Comparison of ENCODE assay signal across 12 cellular contexts in the genomic region with DNA sequence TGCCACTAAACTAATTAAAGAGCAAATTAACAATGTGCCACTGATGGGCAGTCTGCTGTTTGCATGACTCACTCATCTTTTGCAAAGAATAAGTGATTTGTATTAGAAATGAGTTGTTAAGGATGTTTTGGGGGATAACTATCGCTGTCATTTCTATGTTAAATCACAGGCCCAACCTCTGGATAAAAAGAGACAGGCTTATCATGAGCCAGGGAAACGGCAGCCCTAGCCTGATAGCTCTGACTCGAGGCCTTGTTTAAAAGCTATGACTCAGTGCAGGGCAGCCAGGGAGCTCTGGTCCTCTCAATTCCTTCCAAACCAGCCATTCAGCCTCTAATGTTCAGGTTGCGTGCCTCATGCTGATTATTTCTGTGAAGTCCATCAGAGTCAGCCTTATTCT.
DNase-seq lines count a peak whose midpoint lies in the region; ATAC-seq and TF ChIP-seq lines count a peak whose summit lies in the region.
"Had no signal": no experiment of that assay in that cellular context is flagged by ENCODE, and none has a peak within 500 bp of the region (broad histone marks: within the 10 kb centered on the region; RNA-seq: fewer than 3 reads in every experiment).

No MANE protein-coding gene starts in this region.

- H3K9ac ChIP-seq in mammary epithelial cell (ENCODE audit: insufficient read depth, low read length), result no peak overlapping the region
- H3K9ac ChIP-seq in Karpas-422 (ENCODE audit: low read length), result no peak overlapping the region
- H3K9ac ChIP-seq: BLaER1 had no signal

- POLR2A ChIA-PET in AG04450 (lab: Yijun Ruan, JAX), result no interaction called here

- H4K20me1 ChIP-seq in mammary epithelial cell (ENCODE audit: insufficient read depth, low read length) (no peaks in the 10 kb centered on the region), Karpas-422 (ENCODE audit: insufficient read depth, low read depth, low read length) (no peaks in the 10 kb centered on the region)
- H4K20me1 ChIP-seq: BLaER1 had no signal

- WGBS in mammary epithelial cell (ENCODE audit: low coverage, missing lambda C conversion rate), result 57% methylated on average over 3 of the region's 4 CpGs

- TF ChIP-seq CTCF in AG04450 (IDR thresholded peaks at IDR 0.05; ENCODE audit: low read depth, low read length), result no peak
- TF ChIP-seq CTCF in mammary epithelial cell (conservative IDR thresholded peaks at IDR 0.05 in 1 of 2, IDR thresholded peaks at IDR 0.05 in 1 of 2; ENCODE audit: extremely low read depth in 1 of 2, insufficient read depth in 1 of 2, low read depth in 1 of 2, low read length in 2 of 2), result no peak
- no peak for TF ChIP-seq CTCF in lower lobe of right lung (IDR thresholded peaks at IDR 0.05)

- H3K4me1 ChIP-seq in mammary epithelial cell (ENCODE audit: insufficient read depth, low read length), result no peaks in the 10 kb centered on the region
- no peaks in the 10 kb centered on the region for H3K4me1 ChIP-seq in Karpas-422 (ENCODE audit: low read length)
- no peaks in the 10 kb centered on the region for H3K4me1 ChIP-seq in lower lobe of right lung
- H3K4me1 ChIP-seq: BLaER1 had no signal

- dilution Hi-C loops in mammary epithelial cell (cut with HindIII; ENCODE audit: low sequenced_read_pairs), result no loop called here

- H3K9me2 ChIP-seq in Karpas-422 (replicated peaks; ENCODE audit: insufficient read depth, low read length), result no peaks in the 10 kb centered on the region

- BruUV-seq in mammary epithelial cell (replicated peaks; lab: Mats Ljungman, UMichigan), result no TSS peak

- in situ Hi-C loops in mammary epithelial cell (cut with MboI; ENCODE audit: low sequenced_read_pairs in 2 of 2), result no loop called here

- H3K27ac ChIP-seq in AG04450 (ENCODE audit: low read depth, low read length) (no peak overlapping the region), mammary epithelial cell (ENCODE audit: insufficient read depth, low read depth, low read length) (no peak overlapping the region), Karpas-422 (ENCODE audit: low read length) (no peak overlapping the region), lower lobe of right lung (no peak overlapping the region)
- H3K27ac ChIP-seq: BLaER1 had no signal

- intact Hi-C loops in mammary epithelial cell (cut with micrococcal nuclease), result no loop called here
- intact Hi-C loops in lower lobe of right lung (cut with DNase I), result no loop called here

- H2AFZ ChIP-seq in mammary epithelial cell (ENCODE audit: low read depth, low read length) (no peak overlapping the region), Karpas-422 (ENCODE audit: low read length) (no peak overlapping the region)

- H3K4me3 ChIP-seq in AG04450 (ENCODE audit: low read depth, low read length) (no peak overlapping the region), MG63 (no peak overlapping the region), mammary epithelial cell (replicated peaks in 1 of 3; ENCODE audit: insufficient read depth in 1 of 3, low read depth in 2 of 3, low read length in 3 of 3) (no peak overlapping the region), Karpas-422 (ENCODE audit: low read length) (no peak overlapping the region), lower lobe of right lung (no peak overlapping the region)
- H3K4me3 ChIP-seq: BLaER1 had no signal

- H3K36me3 ChIP-seq in MG63 (no peaks in the 10 kb centered on the region), mammary epithelial cell (ENCODE audit: insufficient read depth, low read length) (no peaks in the 10 kb centered on the region), Karpas-422 (ENCODE audit: insufficient read depth, low read length) (no peaks in the 10 kb centered on the region), lower lobe of right lung (no peaks in the 10 kb centered on the region)
- H3K36me3 ChIP-seq: BLaER1 had no signal

- ATAC-seq in lower lobe of right lung, result no peak
- ATAC-seq: T-cell had no signal

- no peaks in the 10 kb centered on the region for H3K79me2 ChIP-seq in mammary epithelial cell (ENCODE audit: insufficient read depth, low read length)
- H3K79me2 ChIP-seq in Karpas-422 (ENCODE audit: low read length), result no peaks in the 10 kb centered on the region

- CTCF ChIA-PET in AG04450 (lab: Charles Lee), result interaction anchor here (1.0 to 1.8 kb wide), 2 partner anchors 8 to 331 kb away, joined by 4 to 6 read pairs; no protein-coding TSS in a partner anchor
- CTCF ChIA-PET in mammary epithelial cell (lab: Charles Lee; ENCODE audit: low non-redundant PET), result no interaction called here

- H3K9me3 ChIP-seq in AG04450 (ENCODE audit: control insufficient read depth, insufficient read depth, low read length) (no peaks in the 10 kb centered on the region), MG63 (no peaks in the 10 kb centered on the region), mammary epithelial cell (replicated peaks; ENCODE audit: insufficient read depth, low read length) (no peaks in the 10 kb centered on the region), Karpas-422 (ENCODE audit: low read length) (no peaks in the 10 kb centered on the region), lower lobe of right lung (no peaks in the 10 kb centered on the region)
- H3K9me3 ChIP-seq: BLaER1 had no signal

- peak; percentile 24 for DNase-seq in AG04450 (ENCODE audit: low read depth, low spot score)
- peak; percentile 33 for DNase-seq in MG63
- peak; percentile 3 for DNase-seq in mammary epithelial cell
- peak; percentile 7 for DNase-seq in inferior parietal cortex (ENCODE audit: extremely low spot score)
- DNase-seq in Karpas-422, result no peak
- DNase-seq in lower lobe of right lung, result no peak
- no peak for DNase-seq in stimulated activated CD4-positive, alpha-beta T cell treated with anti-CD3 and anti-CD28 coated beads, Interleukin-15, amount 100 ng/mL, for 24 hours
- no peak for DNase-seq in NCI-H82 treated with DMSO at 0.1 percent for 48 hours (lab: John Stamatoyannopoulos, UW; ENCODE audit: unreplicated experiment)
- DNase-seq: cerebellar nuclear complex, NCI-H345, T-cell had no signal

- H3K27me3 ChIP-seq in AG04450 (ENCODE audit: control insufficient read depth, insufficient read depth, low read length) (no peaks in the 10 kb centered on the region), MG63 (no peaks in the 10 kb centered on the region), mammary epithelial cell (ENCODE audit: insufficient read depth, low read length) (no peaks in the 10 kb centered on the region), Karpas-422 (ENCODE audit: low read length) (no peaks in the 10 kb centered on the region), lower lobe of right lung (ENCODE audit: low read depth) (no peaks in the 10 kb centered on the region)
- H3K27me3 ChIP-seq: BLaER1 had no signal

- no peak overlapping the region for H3K4me2 ChIP-seq in mammary epithelial cell (ENCODE audit: insufficient read depth, low read depth, low read length)
- H3K4me2 ChIP-seq in Karpas-422 (ENCODE audit: low read depth, low read length, poor library complexity, severe bottlenecking), result no peak overlapping the region
- H3K4me2 ChIP-seq: BLaER1 had no signal

Comparison
In these comparisons a context has a peak if more than half of its experiments do, and no peak if none do; other contexts are left out.
1. DNase-seq: peak in AG04450 (single experiment), MG63 (single experiment), mammary epithelial cell (single experiment) and inferior parietal cortex (single experiment); none in Karpas-422 (single experiment), lower lobe of right lung (single experiment), stimulated activated CD4-positive, alpha-beta T cell treated with anti-CD3 and anti-CD28 coated beads, Interleukin-15, amount 100 ng/mL, for 24 hours (single experiment) and NCI-H82 treated with DMSO at 0.1 percent for 48 hours (single experiment).